In genomic region chr17:42272576-42272975, GRCh38 we compare ENCODE assay signal across 1 cellular context.
TF ChIP-seq lines count a peak whose summit lies in the region.

No MANE protein-coding gene starts in this region.

TF ChIP-seq in IMR-90, 13 proteins besides CTCF, POLR2A, EP300 and RAD21 (continued from another document):
- TF ChIP-seq ELK1 (IDR thresholded peaks at IDR 0.05; ENCODE audit: borderline replicate concordance, low read depth, low read length): no peak
- TF ChIP-seq FOS (IDR thresholded peaks at IDR 0.05; ENCODE audit: low read depth, low read length): no peak
- no peak for TF ChIP-seq SMC3 (IDR thresholded peaks at IDR 0.05; ENCODE audit: low read depth, low read length)
